Comparison of ENCODE assay signal across 19 cellular contexts in genomic region chr4:6668391-6668790, GRCh38. TPM values are rescaled to one million over a fixed set of nuclear protein-coding genes. Genes with fewer than 3 reads are reported as not detected.
A peak's percentile ranks its signal among the peaks of the same experiment; 100 is the strongest.
DNase-seq lines count a peak whose midpoint lies in the region; ATAC-seq, FAIRE-seq and TF ChIP-seq lines count a peak whose summit lies in the region.
"Had no signal": no experiment of that assay in that cellular context is flagged by ENCODE, and none has a peak within 500 bp of the region (broad histone marks: within the 10 kb centered on the region; RNA-seq: fewer than 3 reads in every experiment).

No MANE protein-coding gene starts in this region.

- H3K4me1 Mint-ChIP-seq in astrocyte (ENCODE audit: low read depth, unreplicated experiment), result no peaks in the 10 kb centered on the region

- peak; percentile 74 for DNase-seq in AG08396 (ENCODE audit: low spot score)
- peak; percentile 43 for DNase-seq in HT1080 (ENCODE audit: low read depth)
- DNase-seq in astrocyte (ENCODE audit: low read depth), result peak; percentile 93
- peak; percentile 75 for DNase-seq in hepatic stellate cell (ENCODE audit: low spot score)
- no peak for DNase-seq in activated CD4-positive, alpha-beta T cell treated with anti-CD3 and anti-CD28 coated beads for 1 hour
- DNase-seq in pons (ENCODE audit: low spot score), result no peak
- DNase-seq in activated T-cell treated with anti-CD3 and anti-CD28 coated beads, Interleukin-2, amount 50 U/mL, for 48 hours, result no peak
- DNase-seq: activated CD4-positive, alpha-beta T cell treated with anti-CD3 and anti-CD28 coated beads, Interleukin-2, amount 50 U/mL, for 1 hour; activated naive CD8-positive, alpha-beta T cell treated with anti-CD3 and anti-CD28 coated beads, Interleukin-2, amount 50 U/mL, for 24 hours; activated T-cell treated with anti-CD3 and anti-CD28 coated beads, Interleukin-2, amount 50 U/mL, for 72 hours; mesendoderm; NCI-H2107; NK-92 treated with Interleukin-12 subunit alpha and Interleukin-12 subunit beta, amount 100 ng/mL, for 24 hours; stomach had no signal

- peak overlapping the region; percentile 66 for H3K4me2 ChIP-seq in astrocyte (ENCODE audit: low read length)

- H3K4me3 Mint-ChIP-seq in astrocyte (ENCODE audit: unreplicated experiment), result no peak overlapping the region
- H3K4me3 Mint-ChIP-seq: activated naive CD8-positive, alpha-beta T cell treated with anti-CD3 and anti-CD28 coated beads, Interleukin-2, amount 50 U/mL, for 24 hours; activated T-cell treated with anti-CD3 and anti-CD28 coated beads, Interleukin-2, amount 50 U/mL, for 72 hours; B cell had no signal

- H3K27ac Mint-ChIP-seq in astrocyte (ENCODE audit: unreplicated experiment), result no peak overlapping the region
- H3K27ac Mint-ChIP-seq: activated naive CD8-positive, alpha-beta T cell treated with anti-CD3 and anti-CD28 coated beads, Interleukin-2, amount 50 U/mL, for 24 hours; activated T-cell treated with anti-CD3 and anti-CD28 coated beads, Interleukin-2, amount 50 U/mL, for 72 hours; B cell had no signal

- H3K9me3 ChIP-seq in astrocyte (ENCODE audit: insufficient read depth, low read depth, low read length), result no peaks in the 10 kb centered on the region
- H3K9me3 ChIP-seq: stomach had no signal

- FAIRE-seq in astrocyte (lab: Jason Lieb, UNC), result peak; percentile 9
- FAIRE-seq: colon had no signal

- H3K27me3 ChIP-seq in astrocyte (ENCODE audit: insufficient read depth, low read length), result peaks cover 15% of the 10 kb centered on the region

- H3K27me3 Mint-ChIP-seq in astrocyte (ENCODE audit: low read depth, unreplicated experiment), result peaks cover 3% of the 10 kb centered on the region

- TF ChIP-seq CTCF in astrocyte (IDR thresholded peaks at IDR 0.05; ENCODE audit: insufficient read depth, low read depth, low read length), result no peak

- H3K36me3 Mint-ChIP-seq in astrocyte (ENCODE audit: low read depth, unreplicated experiment), result peaks cover 2% of the 10 kb centered on the region

- no peak for ATAC-seq in GM18519 (IDR thresholded peaks at IDR 0.05; ENCODE audit: low FRiP score, unreplicated experiment)
- ATAC-seq: activated naive CD8-positive, alpha-beta T cell treated with anti-CD3 and anti-CD28 coated beads, Interleukin-2, amount 50 U/mL, for 24 hours; activated T-cell treated with anti-CD3 and anti-CD28 coated beads, Interleukin-2, amount 50 U/mL, for 72 hours; HCT116 had no signal

- H3K27ac ChIP-seq in astrocyte (ENCODE audit: low read depth, low read length), result no peak overlapping the region

- H3K4me3 ChIP-seq in astrocyte (ENCODE audit: insufficient read depth, low read depth, low read length), result no peak overlapping the region
- H3K4me3 ChIP-seq: stomach had no signal

- H4K20me1 ChIP-seq in astrocyte (ENCODE audit: insufficient read depth, low read length), result peaks cover 7% of the 10 kb centered on the region

- H3K4me1 ChIP-seq in astrocyte (ENCODE audit: insufficient read depth, low read length), result peaks cover 12% of the 10 kb centered on the region

- peaks cover 2% of the 10 kb centered on the region for H3K9me3 Mint-ChIP-seq in astrocyte (ENCODE audit: unreplicated experiment)
- H3K9me3 Mint-ChIP-seq: activated naive CD8-positive, alpha-beta T cell treated with anti-CD3 and anti-CD28 coated beads, Interleukin-2, amount 50 U/mL, for 24 hours; activated T-cell treated with anti-CD3 and anti-CD28 coated beads, Interleukin-2, amount 50 U/mL, for 72 hours had no signal

- no peaks in the 10 kb centered on the region for H3K79me2 ChIP-seq in astrocyte (ENCODE audit: insufficient read depth, low read length)

- H3K36me3 ChIP-seq in astrocyte (ENCODE audit: insufficient read depth, low read length), result no peaks in the 10 kb centered on the region

- H2AFZ ChIP-seq in astrocyte (ENCODE audit: low read depth, low read length), result no peak overlapping the region

- H3K9ac ChIP-seq in astrocyte (ENCODE audit: low read length), result no peak overlapping the region

RNA-seq across cellular contexts. Expression of gene S100P, which starts 25.3 kb away (rescaled TPM):
- total RNA-seq in HT1080 (2014; rRNA removed; shearing (Covaris generic)), result not detected in 2 replicates
- not detected in 2 replicates for polyA plus RNA-seq in HT1080 (2015; cell fraction: cytosol; rRNA removed)
- not detected in 2 replicates for polyA plus RNA-seq in HT1080 (2015; cell fraction: nucleus; rRNA removed)
- not detected in 2 replicates for total RNA-seq in astrocyte
- total RNA-seq: B cell, fibroblast of lung had no signal
- polyA plus RNA-seq: fibroblast of lung had no signal

RNA-seq across cellular contexts. Expression of gene MRFAP1, which starts 27.9 kb away (rescaled TPM):
- total RNA-seq in HT1080 (2014; rRNA removed; shearing (Covaris generic)), result 126 and 155 TPM in 2 replicates
- 374 and 385 TPM in 2 replicates for polyA plus RNA-seq in HT1080 (2015; cell fraction: cytosol; rRNA removed)
- 183 and 194 TPM in 2 replicates for polyA plus RNA-seq in HT1080 (2015; cell fraction: nucleus; rRNA removed)
- 258 and 278 TPM in 2 replicates for total RNA-seq in astrocyte

RNA-seq across cellular contexts. Expression of gene MRFAP1L1, which starts 41.3 kb away (rescaled TPM):
- 65.0 and 70.6 TPM in 2 replicates for total RNA-seq in HT1080 (2014; rRNA removed; shearing (Covaris generic))
- polyA plus RNA-seq in HT1080 (2015; cell fraction: cytosol; rRNA removed), result 58.3 and 72.5 TPM in 2 replicates
- 51.9 and 59.4 TPM in 2 replicates for polyA plus RNA-seq in HT1080 (2015; cell fraction: nucleus; rRNA removed)
- total RNA-seq in astrocyte, result 33.2 and 36.8 TPM in 2 replicates

RNA-seq across cellular contexts. Expression of gene BLOC1S4, which starts 47.6 kb away (rescaled TPM):
- 23.8 and 24.5 TPM in 2 replicates for total RNA-seq in HT1080 (2014; rRNA removed; shearing (Covaris generic))
- 22.3 and 25.5 TPM in 2 replicates for polyA plus RNA-seq in HT1080 (2015; cell fraction: cytosol; rRNA removed)
- 12.0 and 13.1 TPM in 2 replicates for polyA plus RNA-seq in HT1080 (2015; cell fraction: nucleus; rRNA removed)
- 20.9 and 21.2 TPM in 2 replicates for total RNA-seq in astrocyte

Comparison
In these comparisons a context has a peak if more than half of its experiments do, and no peak if none do; other contexts are left out.
1. DNase-seq: peak in AG08396 (single experiment), HT1080 (single experiment), astrocyte (single experiment) and hepatic stellate cell (single experiment); none in activated CD4-positive, alpha-beta T cell treated with anti-CD3 and anti-CD28 coated beads for 1 hour (single experiment), pons (single experiment) and activated T-cell treated with anti-CD3 and anti-CD28 coated beads, Interleukin-2, amount 50 U/mL, for 48 hours (0 of 2).